ENCODE assay signal across 9 cellular contexts in the genomic region with DNA sequence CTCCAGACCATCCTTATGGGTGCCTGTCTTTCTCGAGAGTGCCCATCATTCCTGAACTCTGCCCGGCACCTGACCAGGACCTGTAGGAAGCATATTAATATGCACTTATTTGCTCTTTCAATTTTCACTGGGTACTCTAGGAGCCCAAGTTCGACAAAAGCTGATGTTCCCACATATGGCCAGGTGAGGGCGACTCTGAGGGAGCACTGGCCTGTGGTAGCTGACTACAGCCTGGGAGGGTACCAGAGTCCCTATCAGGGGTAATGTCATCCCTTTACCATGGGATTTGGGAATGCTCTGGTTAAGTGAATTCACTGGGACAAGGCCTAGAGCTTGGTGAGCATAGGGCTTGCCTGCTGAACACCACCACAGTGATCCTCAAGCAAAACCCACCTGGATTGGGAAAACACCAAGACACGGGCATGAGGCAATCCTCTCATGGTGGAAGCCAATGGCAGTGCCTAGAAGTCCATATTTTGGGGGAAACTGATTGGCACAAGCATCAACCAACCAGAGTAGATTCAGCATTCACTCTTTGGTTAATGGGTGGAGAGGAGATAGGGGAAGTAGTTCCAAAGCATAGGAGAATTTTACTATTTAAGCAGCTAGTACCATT.
A peak's percentile ranks its signal among the peaks of the same experiment; 100 is the strongest.
DNase-seq lines count a peak whose midpoint lies in the region; ATAC-seq and TF ChIP-seq lines count a peak whose summit lies in the region.
"Had no signal": no experiment of that assay in that cellular context is flagged by ENCODE, and none has a peak within 500 bp of the region (broad histone marks: within the 10 kb centered on the region; RNA-seq: fewer than 3 reads in every experiment).

No MANE protein-coding gene starts in this region.

- H3K27ac ChIP-seq in SK-N-MC, result peak overlapping the region; percentile 86; the same call in 1 of the 2 replicates

- DNase-seq in activated T-cell treated with anti-CD3 and anti-CD28 coated beads for 24 hours (ENCODE audit: low read depth), result peak; percentile 31
- no peak for DNase-seq in activated T-cell treated with anti-CD3 and anti-CD28 coated beads for 4 hours
- no peak for DNase-seq in SK-N-MC (ENCODE audit: low read depth, low spot score)
- DNase-seq in epithelial cell of esophagus (ENCODE audit: low read depth), result peak; percentile 16
- peak; percentile 51 for DNase-seq in stimulated activated naive CD8-positive, alpha-beta T cell treated with anti-CD3 and anti-CD28 coated beads, Interleukin-15, Interleukin-2, amounts not matched to agents 100 U/mL and 50 U/mL, for 24 hours
- DNase-seq in NCI-H446 treated with DMSO at 0.1 percent for 48 hours (lab: John Stamatoyannopoulos, UW), result no peak
- no peak for DNase-seq in SW480 (ENCODE audit: low spot score)

- TF ChIP-seq CTCF in epithelial cell of esophagus (IDR thresholded peaks at IDR 0.05; ENCODE audit: insufficient read depth, low read depth, low read length, missing control alignments), result peak; percentile 54

- no peaks in the 10 kb centered on the region for H3K9me3 ChIP-seq in SK-N-MC (ENCODE audit: low read depth, low read length)

- no peak overlapping the region for H3K9ac ChIP-seq in SK-N-MC (ENCODE audit: insufficient read length)

- H3K4me3 ChIP-seq in SK-N-MC (peak overlapping the region; percentile 37), epithelial cell of esophagus (ENCODE audit: low read length) (no peak overlapping the region)

- no peak for ATAC-seq in stimulated activated naive CD8-positive, alpha-beta T cell treated with anti-CD3 and anti-CD28 coated beads, Interleukin-15, Interleukin-2, amounts not matched to agents 100 U/mL and 50 U/mL, for 24 hours
- no peak for ATAC-seq in GM19463 (IDR thresholded peaks at IDR 0.05; ENCODE audit: unreplicated experiment)
- ATAC-seq: T-cell had no signal

- H3K36me3 ChIP-seq in SK-N-MC (ENCODE audit: insufficient read depth, low read length), result no peaks in the 10 kb centered on the region

Comparison
In these comparisons a context has a peak if more than half of its experiments do, and no peak if none do; other contexts are left out.
1. DNase-seq: peak in activated T-cell treated with anti-CD3 and anti-CD28 coated beads for 24 hours (single experiment), epithelial cell of esophagus (single experiment) and stimulated activated naive CD8-positive, alpha-beta T cell treated with anti-CD3 and anti-CD28 coated beads, Interleukin-15, Interleukin-2, amounts not matched to agents 100 U/mL and 50 U/mL, for 24 hours (single experiment); none in activated T-cell treated with anti-CD3 and anti-CD28 coated beads for 4 hours (single experiment), SK-N-MC (single experiment), NCI-H446 treated with DMSO at 0.1 percent for 48 hours (single experiment) and SW480 (single experiment).